12 cellular contexts compared by ENCODE assay signal in genomic region chr14:52926994-52927393, GRCh38. TPM values are rescaled to one million over a fixed set of nuclear protein-coding genes. Genes with fewer than 3 reads are reported as not detected.
A peak's percentile ranks its signal among the peaks of the same experiment; 100 is the strongest.
DNase-seq lines count a peak whose midpoint lies in the region; ATAC-seq, FAIRE-seq and TF ChIP-seq lines count a peak whose summit lies in the region.
"Had no signal": no experiment of that assay in that cellular context is flagged by ENCODE, and none has a peak within 500 bp of the region (broad histone marks: within the 10 kb centered on the region; RNA-seq: fewer than 3 reads in every experiment).

No MANE protein-coding gene starts in this region.

- no peak for FAIRE-seq in HepG2 (lab: Jason Lieb, UNC)

- H3K79me2 ChIP-seq in ACC112 (ENCODE audit: control insufficient read depth, insufficient read depth, low read length, unreplicated experiment) (peaks cover 99% of the 10 kb centered on the region), HepG2 (ENCODE audit: insufficient read depth, low read length) (peaks cover 88% of the 10 kb centered on the region)

- H3K36me3 ChIP-seq in ACC112 (ENCODE audit: insufficient read depth, low read length) (no peaks in the 10 kb centered on the region), HepG2 (replicated peaks in 1 of 2; ENCODE audit: control insufficient read depth in 1 of 2, insufficient read depth in 2 of 2, low read length in 2 of 2) (no peaks in the 10 kb centered on the region)
- H3K36me3 ChIP-seq: right lobe of liver had no signal

- ATAC-seq in HepG2 (0 out of 3 replicates have a peak, but pooled peaks have one; percentile 13), GM21619 (IDR thresholded peaks at IDR 0.05; ENCODE audit: unreplicated experiment) (no peak), GM18858 (IDR thresholded peaks at IDR 0.05; ENCODE audit: unreplicated experiment) (no peak), esophagus mucosa (no peak), GM21515 (IDR thresholded peaks at IDR 0.05; ENCODE audit: unreplicated experiment) (no peak)
- ATAC-seq: Panc1 had no signal

- 7% methylated on average over 1 of the region's 1 CpG for WGBS in HepG2 (ENCODE audit: low lambda C conversion rate)

- CTCF ChIA-PET in HepG2 (lab: Yijun Ruan, JAX; ENCODE audit: low intra/inter-chr PET ratio, low total read pairs), result no interaction called here

- TF ChIP-seq RAD21 in HepG2 (CRISPR knock-in tag; IDR thresholded peaks at IDR 0.05), result no peak

- POLR2A ChIA-PET in HepG2 (lab: Yijun Ruan, JAX), result interaction anchor here (1.5 to 2.9 kb wide), 2 partner anchors 10 to 24 kb away, joined by 4 to 22 read pairs; partner anchors contain the start of gene FERMT2

- no peak overlapping the region for H3K9ac ChIP-seq in HepG2 (ENCODE audit: insufficient read depth, low read depth, low read length)

- H3K9me3 ChIP-seq in HepG2 (ENCODE audit: low read length), result no peaks in the 10 kb centered on the region
- H3K9me3 ChIP-seq: right lobe of liver had no signal

- no peak for TF ChIP-seq POLR2A in HepG2 (IDR thresholded peaks at IDR 0.05; ENCODE audit: insufficient read depth in 1 of 2, low read depth in 2 of 2, low read length in 2 of 2)

- TF ChIP-seq EP300 in HepG2 (IDR thresholded peaks at IDR 0.05; ENCODE audit: low read depth in 2 of 2, low read length in 2 of 2) (peak in 1 of 2 experiments; percentile 5; a peak in 1 of 4 replicates), HepG2 (CRISPR knock-in tag; IDR thresholded peaks at IDR 0.05; ENCODE audit: borderline replicate concordance) (no peak)

- peak overlapping the region; percentile 51 for H3K27ac ChIP-seq in ACC112 (ENCODE audit: low read depth, low read length)
- peak overlapping the region; percentile 35 for H3K27ac ChIP-seq in HepG2 (ENCODE audit: extremely low read length, insufficient read depth, low read length)

- peak overlapping the region; percentile 61 for H3K4me2 ChIP-seq in HepG2 (ENCODE audit: low read depth, low read length)

- no TSS peak for BruUV-seq in HepG2 (replicated peaks; lab: Mats Ljungman, UMichigan)

- TF ChIP-seq CTCF in astrocyte of the spinal cord (IDR thresholded peaks at IDR 0.05; ENCODE audit: low read depth, low read length), result no peak
- TF ChIP-seq CTCF in HepG2 (CRISPR knock-in tag; IDR thresholded peaks at IDR 0.05), result no peak

- no peaks in the 10 kb centered on the region; the same call in 1 of the 2 replicates for H4K20me1 ChIP-seq in HepG2 (ENCODE audit: insufficient read depth, low read length)

- in situ Hi-C loops in astrocyte of the spinal cord (cut with HindIII; ENCODE audit: low sequenced_read_pairs) (no loop called here), HepG2 (cut with HindIII; ENCODE audit: extremely low pct_ligation_motif_present, low pct_unique_long_range_greater_than_20kb) (no loop called here)

- H3K4me1 ChIP-seq in ACC112 (ENCODE audit: control insufficient read depth, insufficient read depth, low read length, unreplicated experiment) (peaks cover 79% of the 10 kb centered on the region), HepG2 (ENCODE audit: insufficient read depth, low read length) (peaks cover 85% of the 10 kb centered on the region)

- no peak overlapping the region for H2AFZ ChIP-seq in ACC112 (ENCODE audit: low read length, unreplicated experiment)
- no peak overlapping the region for H2AFZ ChIP-seq in HepG2 (ENCODE audit: low read length)

- H3K4me3 ChIP-seq in ACC112 (ENCODE audit: low read depth, low read length) (peak overlapping the region; percentile 40; the same call in 1 of the 2 replicates), astrocyte of the spinal cord (ENCODE audit: low read depth, low read length) (no peak overlapping the region), HepG2 (replicated peaks in 1 of 3; ENCODE audit: insufficient read depth in 1 of 3, low read depth in 2 of 3, low read length in 3 of 3) (peak overlapping the region in 1 of 3 experiments; percentile 23; a peak in 1 of 6 replicates)
- H3K4me3 ChIP-seq: right lobe of liver had no signal

- H3K27me3 ChIP-seq in ACC112 (ENCODE audit: insufficient read depth, low read length) (no peaks in the 10 kb centered on the region), HepG2 (ENCODE audit: control insufficient read depth in 1 of 2, insufficient read depth in 2 of 2, low read length in 2 of 2) (no peaks in the 10 kb centered on the region)
- H3K27me3 ChIP-seq: right lobe of liver had no signal

- peak; percentile 46 for DNase-seq in NCI-H1092 (lab: John Stamatoyannopoulos, UW)
- DNase-seq in astrocyte of the spinal cord (ENCODE audit: low read depth, low spot score), result peak; percentile 53
- peak; percentile 45 for DNase-seq in HepG2 (ENCODE audit: low spot score)
- DNase-seq: effector memory CD4-positive, alpha-beta T cell; NCI-H1436 treated with DMSO at 0.1 percent for 48 hours had no signal

- intact Hi-C loops in HepG2 (cut with micrococcal nuclease; ENCODE audit: unreplicated experiment), result no loop called here

TF ChIP-seq in HepG2, 621 proteins besides CTCF, POLR2A, EP300 and RAD21 (continues in another document):
- TF ChIP-seq SOX5 (CRISPR knock-in tag; IDR thresholded peaks at IDR 0.05; ENCODE audit: borderline replicate concordance) (peak; percentile 34; the same call in 1 of the 2 replicates), FOXA3 (CRISPR knock-in tag; IDR thresholded peaks at IDR 0.05) (peak; percentile 70), ATF4 (CRISPR knock-in tag; IDR thresholded peaks at IDR 0.05) (0 out of 4 replicates have a peak, but pooled peaks of 1 of the 2 experiments have one; percentile 29), HBP1 (CRISPR knock-in tag; IDR thresholded peaks at IDR 0.05; ENCODE audit: low read depth) (no peak), ZNF616 (CRISPR knock-in tag; IDR thresholded peaks at IDR 0.05; ENCODE audit: low read depth) (no peak), FOXA1 (IDR thresholded peaks at IDR 0.05) (0 out of 2 replicates have a peak, but pooled peaks have one; percentile 8), FOXA1 (CRISPR knock-in tag; IDR thresholded peaks at IDR 0.05) (peak; percentile 44), SIX1 (CRISPR knock-in tag; IDR thresholded peaks at IDR 0.05; ENCODE audit: borderline replicate concordance) (peak; percentile 76; the same call in 1 of the 2 replicates), JUND (CRISPR knock-in tag; IDR thresholded peaks at IDR 0.05) (0 out of 2 replicates have a peak, but pooled peaks have one; percentile 32), NFIC (IDR thresholded peaks at IDR 0.05; ENCODE audit: low read length) (0 out of 2 replicates have a peak, but pooled peaks have one; percentile 28)

RNA-seq across cellular contexts. Expression of gene FERMT2, which starts 23.9 kb away (rescaled TPM):
- total RNA-seq in HepG2 (2016; rRNA removed; fragmentation: Illumina TruSeq; extraction: Trizol), result 60.4 and 86.5 TPM in 2 replicates
- total RNA-seq in HepG2 (2016; cell fraction: cytosol; rRNA removed; fragmentation: Illumina TruSeq; extraction: Trizol; ENCODE audit: low read depth), result 5.5 and 6.1 TPM in 2 replicates
- total RNA-seq in HepG2 (2016; cell fraction: insoluble cytoplasmic fraction; rRNA removed; fragmentation: Illumina TruSeq; extraction: Trizol), result 56.7 and 83.2 TPM in 2 replicates
- total RNA-seq in HepG2 (2016; cell fraction: membrane; rRNA removed; fragmentation: Illumina TruSeq; extraction: Trizol), result 14.3 and 17.6 TPM in 2 replicates
- 41.6 and 44.8 TPM in 2 replicates for total RNA-seq in HepG2 (2016; cell fraction: nucleus; rRNA removed; fragmentation: Illumina TruSeq; extraction: Trizol)
- polyA plus RNA-seq in HepG2 (2011; rRNA removed), result 25.1 and 36.2 TPM in 2 replicates
- 15.4 and 19.3 TPM in 2 replicates for polyA plus RNA-seq in HepG2 (2011; cell fraction: cytosol; rRNA removed)
- polyA plus RNA-seq in HepG2 (2011; cell fraction: nucleus; rRNA removed), result 14.5 and 17.7 TPM in 2 replicates
- 28.0 and 32.5 TPM in 2 replicates for polyA plus RNA-seq in HepG2 (2012)
- polyA plus RNA-seq in HepG2 (2016; cell fraction: cytosol; fragmentation: Illumina TruSeq; extraction: Trizol; ENCODE audit: low read depth), result 2.1 and 2.5 TPM in 2 replicates
- polyA plus RNA-seq in HepG2 (2016; cell fraction: insoluble cytoplasmic fraction; fragmentation: Illumina TruSeq; extraction: Trizol; ENCODE audit: low read depth), result 65.2 and 71.0 TPM in 2 replicates
- polyA plus RNA-seq in HepG2 (2016; cell fraction: membrane; fragmentation: Illumina TruSeq; extraction: Trizol; ENCODE audit: low read depth), result 8.3 and 9.2 TPM in 2 replicates
- polyA plus RNA-seq in HepG2 (2016; cell fraction: nucleus; fragmentation: Illumina TruSeq; extraction: Trizol; ENCODE audit: insufficient read depth, low read depth), result 59.0 and 63.9 TPM in 2 replicates
- 15.8 and 48.5 TPM in 2 replicates for polyA minus RNA-seq in HepG2 (2011; rRNA and poly(A)+ RNA removed; ENCODE audit: low replicate concordance)
- 23.5 and 25.8 TPM in 2 replicates for polyA minus RNA-seq in HepG2 (2011; cell fraction: cytosol; rRNA and poly(A)+ RNA removed)
- 39.3 and 47.6 TPM in 2 replicates for polyA minus RNA-seq in HepG2 (2011; cell fraction: nucleus; rRNA and poly(A)+ RNA removed)
- total RNA-seq in esophagus mucosa, result 4.1 TPM
